10 cellular contexts compared by ENCODE assay signal in the genomic region with DNA sequence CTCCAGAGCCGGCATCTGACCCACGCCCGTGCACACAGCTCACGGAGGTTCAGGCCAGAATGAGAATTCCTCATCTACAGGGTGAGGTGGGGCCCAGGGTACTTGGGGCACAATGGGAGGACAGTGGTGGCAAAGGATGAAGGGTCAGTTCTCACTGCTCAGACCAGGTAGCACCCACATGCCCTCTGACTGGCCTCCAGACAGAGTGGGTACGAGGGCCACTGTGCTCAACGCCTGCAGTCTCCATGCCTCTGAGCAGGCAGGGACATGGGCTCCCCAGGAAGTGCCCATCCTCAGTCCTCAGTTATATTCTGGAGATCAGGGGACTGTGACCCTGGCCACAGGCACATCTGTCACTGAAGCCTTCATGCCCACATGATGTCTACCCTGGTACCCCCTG. TPM values are rescaled to one million over a fixed set of nuclear protein-coding genes. Genes with fewer than 3 reads are reported as not detected.
DNase-seq lines count a peak whose midpoint lies in the region; ATAC-seq, FAIRE-seq and TF ChIP-seq lines count a peak whose summit lies in the region.
"Had no signal": no experiment of that assay in that cellular context is flagged by ENCODE, and none has a peak within 500 bp of the region (broad histone marks: within the 10 kb centered on the region; RNA-seq: fewer than 3 reads in every experiment).

No MANE protein-coding gene starts in this region.

- 94% methylated on average over 6 of the region's 6 CpGs for WGBS in GM12878 (ENCODE audit: insufficient coverage, insufficient replicate concordance, low lambda C conversion rate, missing lambda C conversion rate)
- WGBS in psoas muscle, 3 donors, result 87 to 95% (median 91%) methylated on average over 6 of the region's 6 CpGs

- in situ Hi-C loops in GM12878 (cut with MboI), result no loop called here

- TF ChIP-seq POLR2A in GM12878 (IDR thresholded peaks at IDR 0.05; ENCODE audit: low read depth, low read length), result peak; percentile 60

- intact Hi-C loops in GM12878 (cut with micrococcal nuclease; ENCODE audit: unreplicated experiment) (no loop called here), psoas muscle (cut with DNase I) (no loop called here)

- CTCF ChIA-PET in GM12878 (lab: Yijun Ruan, JAX), result interaction anchor here (14.5 to 28.8 kb wide), 3 partner anchors 6 to 29 kb away, joined by 374 to 1208 read pairs (median 374); a partner anchor contains a TSS

- peak overlapping the region; percentile 93 to 100 (median 98) for H3K4me2 ChIP-seq in BLaER1 treated with 17β-estradiol and CSF1 and Interleukin-3, amounts not matched to agents 10 nM and 100 nM
- H3K4me2 ChIP-seq in KMS-11 (peak overlapping the region; percentile 98), GM12878 (ENCODE audit: control insufficient read depth, insufficient read depth) (peak overlapping the region; percentile 40; the same call in 1 of the 2 replicates), MM.1S (ENCODE audit: low read depth, low read length) (no peak overlapping the region)

- TF ChIP-seq EP300 in GM12878 (IDR thresholded peaks at IDR 0.05; ENCODE audit: borderline replicate concordance in 1 of 2, control insufficient read depth in 1 of 2, low read depth in 2 of 2, low read length in 2 of 2), result no peak

- RAD21 ChIA-PET in GM12878 (lab: Charles Lee; ENCODE audit: unreplicated experiment), result interaction anchor here (1.5 to 15.8 kb wide), 4 partner anchors 7 to 20 kb away, joined by 4 to 316 read pairs (median 138); a partner anchor contains a TSS

- peaks cover 21% of the 10 kb centered on the region for H3F3A ChIP-seq in MM.1S (ENCODE audit: insufficient read depth, low read length)

- H3K9ac ChIP-seq in BLaER1 treated with 17β-estradiol and CSF1 and Interleukin-3, amounts not matched to agents 10 nM and 100 nM, result peak overlapping the region; percentile 40 to 88 (median 76); a peak in 19 of 22 replicates
- H3K9ac ChIP-seq in KMS-11, result 0 out of 2 replicates have a peak overlapping the region, but pooled peaks have one; percentile 55
- no peak overlapping the region for H3K9ac ChIP-seq in GM12878 (ENCODE audit: control insufficient read depth, insufficient read depth, low read length)
- no peak overlapping the region for H3K9ac ChIP-seq in MM.1S (ENCODE audit: low read length)

- H3K79me2 ChIP-seq in KMS-11 (ENCODE audit: insufficient read depth, low read depth), result peaks cover 31% of the 10 kb centered on the region
- peaks cover 58% of the 10 kb centered on the region for H3K79me2 ChIP-seq in GM12878 (ENCODE audit: control insufficient read depth, insufficient read depth, low read length)
- H3K79me2 ChIP-seq in MM.1S (ENCODE audit: low read length), result peaks cover 26% of the 10 kb centered on the region

- POLR2A ChIA-PET in GM12878 (lab: Charles Lee), result interaction anchor here (0.5 to 24.3 kb wide), 5 partner anchors 8 to 1085 kb away, joined by 3 to 620 read pairs (median 30); a partner anchor contains a TSS

- H3K9me2 ChIP-seq in MM.1S (replicated peaks; ENCODE audit: insufficient read depth, low read length), result no peaks in the 10 kb centered on the region

- ATAC-seq in GM12878, result no peak
- no peak for ATAC-seq in psoas muscle

- peaks cover 5 to 55% (median 22%) of the 10 kb centered on the region in 11 experiments; a peak in 16 of 22 replicates for H4K20me1 ChIP-seq in BLaER1 treated with 17β-estradiol and CSF1 and Interleukin-3, amounts not matched to agents 10 nM and 100 nM
- H4K20me1 ChIP-seq in KMS-11 (ENCODE audit: insufficient read depth) (no peaks in the 10 kb centered on the region), GM12878 (ENCODE audit: control insufficient read depth, insufficient read depth) (no peaks in the 10 kb centered on the region), MM.1S (ENCODE audit: insufficient read depth, low read length) (no peaks in the 10 kb centered on the region)

- H3K36me3 ChIP-seq in BLaER1 treated with 17β-estradiol and CSF1 and Interleukin-3, amounts not matched to agents 10 nM and 100 nM, result peaks cover 24 to 61% (median 45%) of the 10 kb centered on the region in 11 experiments
- H3K36me3 ChIP-seq in KMS-11 (ENCODE audit: insufficient read depth), result no peaks in the 10 kb centered on the region
- peaks cover 24 to 56% of the 10 kb centered on the region in 2 experiments for H3K36me3 ChIP-seq in GM12878 (ENCODE audit: control insufficient read depth in 2 of 2, insufficient read depth in 2 of 2, low read length in 1 of 2)
- H3K36me3 ChIP-seq in psoas muscle (ENCODE audit: insufficient read depth in 1 of 2, low read depth in 1 of 2), result peaks cover 5 to 32% of the 10 kb centered on the region in 2 donors
- 0 out of 2 replicates have a peak, but pooled peaks cover 5% of the 10 kb centered on the region for H3K36me3 ChIP-seq in MM.1S (replicated peaks; ENCODE audit: insufficient read depth, low read length)

- H2AFZ ChIP-seq in KMS-11 (ENCODE audit: low read depth) (no peak overlapping the region), GM12878 (ENCODE audit: control insufficient read depth, low read depth, low read length) (no peak overlapping the region), MM.1S (ENCODE audit: low read length) (no peak overlapping the region)

- DNase-seq in GM12878 (ENCODE audit: low read depth, low spot score) (no peak), psoas muscle (no peak), NCI-H2196 (lab: John Stamatoyannopoulos, UW; ENCODE audit: unreplicated experiment) (no peak), MM.1S (no peak), NK-92 (lab: John Stamatoyannopoulos, UW; ENCODE audit: unreplicated experiment) (no peak), hypothalamus (lab: John Stamatoyannopoulos, UW) (no peak)
- DNase-seq: activated CD4-positive, alpha-beta T cell treated with anti-CD3 and anti-CD28 coated beads for 1 hour; DMS 273 treated with DMSO at 0.1 percent for 48 hours had no signal

- TF ChIP-seq CTCF in KMS-11 (conservative IDR thresholded peaks at IDR 0.05; ENCODE audit: low read depth, low read length) (no peak), GM12878 (IDR thresholded peaks at IDR 0.05 in 2 of 3, conservative IDR thresholded peaks at IDR 0.05 in 1 of 3; ENCODE audit: control insufficient read depth in 2 of 3, extremely low read depth in 1 of 3, insufficient read depth in 1 of 3, low read depth in 3 of 3, low read length in 3 of 3) (no peak), psoas muscle (IDR thresholded peaks at IDR 0.05) (no peak), MM.1S (IDR thresholded peaks at IDR 0.05; ENCODE audit: low read length) (no peak)

- BruUV-seq in GM12878 (replicated peaks; lab: Mats Ljungman, UMichigan), result no TSS peak

- FAIRE-seq in GM12878 (lab: Jason Lieb, UNC), result no peak

- H3K27me3 ChIP-seq in BLaER1 treated with 17β-estradiol and CSF1 and Interleukin-3, amounts not matched to agents 10 nM and 100 nM, result no peaks in the 10 kb centered on the region
- H3K27me3 ChIP-seq in KMS-11 (ENCODE audit: insufficient read depth, low read depth), result no peaks in the 10 kb centered on the region
- no peaks in the 10 kb centered on the region for H3K27me3 ChIP-seq in GM12878 (replicated peaks in 1 of 2; ENCODE audit: control insufficient read depth in 2 of 2, insufficient read depth in 2 of 2, low read length in 1 of 2)
- H3K27me3 ChIP-seq in psoas muscle (ENCODE audit: insufficient read depth in 3 of 3, low read length in 2 of 3), result no peaks in the 10 kb centered on the region
- no peaks in the 10 kb centered on the region for H3K27me3 ChIP-seq in MM.1S (replicated peaks; ENCODE audit: insufficient read depth, low read length)

- H3K4me1 ChIP-seq in BLaER1 treated with 17β-estradiol and CSF1 and Interleukin-3, amounts not matched to agents 10 nM and 100 nM, result peaks cover 100% of the 10 kb centered on the region in 10 experiments
- H3K4me1 ChIP-seq in KMS-11 (ENCODE audit: low read depth, poor library complexity, severe bottlenecking), result peaks cover 94% of the 10 kb centered on the region
- peaks cover 92% of the 10 kb centered on the region for H3K4me1 ChIP-seq in GM12878 (ENCODE audit: control insufficient read depth, insufficient read depth, low read length)
- peaks cover 92% of the 10 kb centered on the region for H3K4me1 ChIP-seq in psoas muscle
- peaks cover 40% of the 10 kb centered on the region for H3K4me1 ChIP-seq in MM.1S (ENCODE audit: low read length)

- peak overlapping the region in 10 of 11 experiments; percentile 39 to 98 (median 94); a peak in 19 of 22 replicates for H3K27ac ChIP-seq in BLaER1 treated with 17β-estradiol and CSF1 and Interleukin-3, amounts not matched to agents 10 nM and 100 nM
- H3K27ac ChIP-seq in KMS-11 (peak overlapping the region; percentile 90), GM12878 (ENCODE audit: control insufficient read depth, insufficient read depth) (peak overlapping the region; percentile 32; the same call in 1 of the 2 replicates), psoas muscle (peak overlapping the region; percentile 98), MM.1S (ENCODE audit: low read length) (no peak overlapping the region)

- SMC1A ChIA-PET in GM12878 (lab: Charles Lee; ENCODE audit: uncharacterized antibody, unreplicated experiment), result interaction anchor here (11.6 to 15.0 kb wide), 3 partner anchors 6 to 20 kb away, joined by 226 to 306 read pairs (median 306); a partner anchor contains a TSS

- TF ChIP-seq RAD21 in GM12878 (IDR thresholded peaks at IDR 0.05; ENCODE audit: insufficient read depth, low read depth, low read length), result no peak

- peak overlapping the region in 2 of 10 experiments; percentile 8 to 30; a peak in 3 of 20 replicates for H3K4me3 ChIP-seq in BLaER1 treated with 17β-estradiol and CSF1 and Interleukin-3, amounts not matched to agents 10 nM and 100 nM
- H3K4me3 ChIP-seq in KMS-11 (IDR thresholded peaks at IDR 0.05; ENCODE audit: insufficient read depth, low read depth, low read length) (no peak overlapping the region), GM12878 (no peak overlapping the region), psoas muscle (no peak overlapping the region), MM.1S (ENCODE audit: low read length) (no peak overlapping the region)

- H3K9me3 ChIP-seq in BLaER1 treated with 17β-estradiol and CSF1 and Interleukin-3, amounts not matched to agents 10 nM and 100 nM (replicated peaks in 1 of 11), result no peaks in the 10 kb centered on the region
- H3K9me3 ChIP-seq in GM12878 (replicated peaks; ENCODE audit: control insufficient read depth, insufficient read depth, low read length), result no peaks in the 10 kb centered on the region
- no peaks in the 10 kb centered on the region for H3K9me3 ChIP-seq in psoas muscle
- no peaks in the 10 kb centered on the region for H3K9me3 ChIP-seq in MM.1S (replicated peaks; ENCODE audit: insufficient read depth, low read length)

RNA-seq across cellular contexts. Expression of a gene that starts 13.0 kb away (rescaled TPM):
- 0.73 and 1.6 TPM in 2 replicates for total RNA-seq in GM12878 (2013; cell fraction: nucleolus; rRNA removed)
- total RNA-seq in GM12878 (2014; rRNA removed) (0.11 and 1.3 TPM in 2 replicates), GM12878 (2014; rRNA removed; fragmentation: Illumina TruSeq; extraction: Trizol) (0.09 TPM in 2 replicates), GM12878 (2021) (0.36 and 0.45 TPM in 2 replicates), psoas muscle (1 to 10 TPM in 1 of 4 donors, under 1 TPM in 2, not detected in 1; 0.05 to 2.2 (median 0.08) TPM)
- 0.10 TPM for polyA plus RNA-seq in GM12878 (2011; ENCODE audit: low read depth)
- polyA plus RNA-seq in GM12878 (2011; rRNA removed) (0.04 and 0.12 TPM in 2 replicates), GM12878 (2014; fragmentation: Illumina TruSeq; extraction: Trizol) (0.03 and 0.46 TPM in 2 replicates), GM12878 (2014; fragmentation: Nextera tagmentation; extraction: Ambion mirVana) (under 1 TPM in 1 of 2 experiments, not detected in 1; 0.02 TPM), GM12878 (2014; rRNA removed) (0.44 and 0.53 TPM in 2 replicates), GM12878 (2016; fragmentation: Nextera tagmentation; extraction: Ambion mirVana) (under 1 TPM; 0.04 TPM), psoas muscle (under 1 TPM; 0.04 to 0.06 (median 0.05) TPM)
- 0.10 and 0.13 TPM in 2 replicates for polyA plus RNA-seq in GM12878 (2011; cell fraction: cytosol; rRNA removed)
- 0.48 and 0.92 TPM in 2 replicates for polyA plus RNA-seq in GM12878 (2011; cell fraction: nucleus; rRNA removed)
- 0.22 and 0.45 TPM in 2 replicates for polyA plus RNA-seq in GM12878 (2012)
- 0.05 TPM in 1 of 2 replicates, not detected in the other for polyA minus RNA-seq in GM12878 (2011; rRNA and poly(A)+ RNA removed)
- polyA minus RNA-seq in GM12878 (2011; cell fraction: cytosol; rRNA and poly(A)+ RNA removed), result 0.13 TPM in 1 of 2 replicates, not detected in the other
- polyA minus RNA-seq in GM12878 (2011; cell fraction: nucleus; rRNA and poly(A)+ RNA removed), result 0.19 and 0.24 TPM in 2 replicates

RNA-seq across cellular contexts. Expression of a gene that starts 20.9 kb away (rescaled TPM):
- 122 and 128 TPM in 2 replicates for total RNA-seq in GM12878 (2013; cell fraction: nucleolus; rRNA removed)
- total RNA-seq in GM12878 (2014; rRNA removed), result 50.9 and 64.6 TPM in 2 replicates
- 24.3 and 24.5 TPM in 2 replicates for total RNA-seq in GM12878 (2014; rRNA removed; fragmentation: Illumina TruSeq; extraction: Trizol)
- 165 and 166 TPM in 2 replicates for total RNA-seq in GM12878 (2021)
- polyA plus RNA-seq in GM12878 (2011; ENCODE audit: low read depth), result 43.3 TPM
- polyA plus RNA-seq in GM12878 (2011; rRNA removed), result 21.0 and 50.4 TPM in 2 replicates
- polyA plus RNA-seq in GM12878 (2011; cell fraction: cytosol; rRNA removed), result 79.0 and 83.3 TPM in 2 replicates
- polyA plus RNA-seq in GM12878 (2011; cell fraction: nucleus; rRNA removed), result 107 and 190 TPM in 2 replicates
- 112 and 125 TPM in 2 replicates for polyA plus RNA-seq in GM12878 (2012)
- 18.9 and 71.4 TPM in 2 replicates for polyA plus RNA-seq in GM12878 (2014; fragmentation: Illumina TruSeq; extraction: Trizol)
- polyA plus RNA-seq in GM12878 (2014; fragmentation: Nextera tagmentation; extraction: Ambion mirVana), result 1 to 10 TPM; 1.0 to 2.2 TPM
- 68.5 and 102 TPM in 2 replicates for polyA plus RNA-seq in GM12878 (2014; rRNA removed)
- 10 to 100 TPM; 88.1 to 97.5 TPM for polyA plus RNA-seq in GM12878 (2016; fragmentation: Nextera tagmentation; extraction: Ambion mirVana)
- 75.9 and 95.9 TPM in 2 replicates for polyA minus RNA-seq in GM12878 (2011; rRNA and poly(A)+ RNA removed)
- polyA minus RNA-seq in GM12878 (2011; cell fraction: cytosol; rRNA and poly(A)+ RNA removed), result 32.5 and 39.8 TPM in 2 replicates
- polyA minus RNA-seq in GM12878 (2011; cell fraction: nucleus; rRNA and poly(A)+ RNA removed), result 37.4 and 72.2 TPM in 2 replicates
- total RNA-seq in psoas muscle, result 10 to 100 TPM; 34.7 to 71.0 (median 61.1) TPM
- polyA plus RNA-seq in psoas muscle, result 100 to 1,000 TPM in 1 of 3 donors, 10 to 100 TPM in 2; 23.5 to 174 (median 30.9) TPM

RNA-seq across cellular contexts. Expression of a gene that starts 47.1 kb away (rescaled TPM):
- total RNA-seq in GM12878 (2013; cell fraction: nucleolus; rRNA removed), result 19.7 and 20.0 TPM in 2 replicates
- total RNA-seq in GM12878 (2014; rRNA removed) (14.4 and 19.0 TPM in 2 replicates), GM12878 (2014; rRNA removed; fragmentation: Illumina TruSeq; extraction: Trizol) (6.3 and 6.5 TPM in 2 replicates), GM12878 (2021) (31.1 and 32.6 TPM in 2 replicates), psoas muscle (10 to 100 TPM in 2 of 4 donors, 1 to 10 TPM in 2; 7.2 to 13.5 (median 10.3) TPM)
- polyA plus RNA-seq in GM12878 (2011; ENCODE audit: low read depth), result 34.2 TPM
- polyA plus RNA-seq in GM12878 (2011; rRNA removed) (6.0 and 19.0 TPM in 2 replicates), GM12878 (2014; fragmentation: Illumina TruSeq; extraction: Trizol) (13.0 and 22.4 TPM in 2 replicates), GM12878 (2014; fragmentation: Nextera tagmentation; extraction: Ambion mirVana) (1 to 10 TPM; 2.5 to 4.1 TPM), GM12878 (2014; rRNA removed) (26.8 and 37.5 TPM in 2 replicates), GM12878 (2016; fragmentation: Nextera tagmentation; extraction: Ambion mirVana) (10 to 100 TPM; 38.9 to 39.7 TPM), psoas muscle (10 to 100 TPM in 2 of 3 donors, 1 to 10 TPM in 1; 8.7 to 21.2 (median 12.9) TPM)
- polyA plus RNA-seq in GM12878 (2011; cell fraction: cytosol; rRNA removed), result 21.8 and 25.3 TPM in 2 replicates
- 82.8 and 85.9 TPM in 2 replicates for polyA plus RNA-seq in GM12878 (2011; cell fraction: nucleus; rRNA removed)
- polyA plus RNA-seq in GM12878 (2012), result 23.4 and 25.0 TPM in 2 replicates
- polyA minus RNA-seq in GM12878 (2011; rRNA and poly(A)+ RNA removed), result 11.0 and 14.9 TPM in 2 replicates
- polyA minus RNA-seq in GM12878 (2011; cell fraction: cytosol; rRNA and poly(A)+ RNA removed), result 11.9 and 14.7 TPM in 2 replicates
- polyA minus RNA-seq in GM12878 (2011; cell fraction: nucleus; rRNA and poly(A)+ RNA removed), result 11.5 and 17.5 TPM in 2 replicates

RNA-seq across cellular contexts. Expression of a gene that starts 54.5 kb away (rescaled TPM):
- 51.0 and 55.9 TPM in 2 replicates for total RNA-seq in GM12878 (2013; cell fraction: nucleolus; rRNA removed)
- total RNA-seq in GM12878 (2014; rRNA removed), result 66.7 and 74.7 TPM in 2 replicates
- total RNA-seq in GM12878 (2014; rRNA removed; fragmentation: Illumina TruSeq; extraction: Trizol), result 36.9 and 41.0 TPM in 2 replicates
- total RNA-seq in GM12878 (2021), result 78.1 and 79.2 TPM in 2 replicates
- 11.2 TPM for polyA plus RNA-seq in GM12878 (2011; ENCODE audit: low read depth)
- polyA plus RNA-seq in GM12878 (2011; rRNA removed), result 27.3 and 49.9 TPM in 2 replicates
- polyA plus RNA-seq in GM12878 (2011; cell fraction: cytosol; rRNA removed), result 73.2 and 91.2 TPM in 2 replicates
- polyA plus RNA-seq in GM12878 (2011; cell fraction: nucleus; rRNA removed), result 284 and 290 TPM in 2 replicates
- 33.8 and 37.8 TPM in 2 replicates for polyA plus RNA-seq in GM12878 (2012)
- 16.1 and 42.8 TPM in 2 replicates for polyA plus RNA-seq in GM12878 (2014; fragmentation: Illumina TruSeq; extraction: Trizol)
- polyA plus RNA-seq in GM12878 (2014; fragmentation: Nextera tagmentation; extraction: Ambion mirVana), result 1 to 10 TPM in 1 of 2 experiments, under 1 TPM in 1; 0.98 to 4.4 TPM
- 69.0 and 71.8 TPM in 2 replicates for polyA plus RNA-seq in GM12878 (2014; rRNA removed)
- 10 to 100 TPM; 47.8 to 52.9 TPM for polyA plus RNA-seq in GM12878 (2016; fragmentation: Nextera tagmentation; extraction: Ambion mirVana)
- 58.6 and 101 TPM in 2 replicates for polyA minus RNA-seq in GM12878 (2011; rRNA and poly(A)+ RNA removed)
- 25.9 and 26.6 TPM in 2 replicates for polyA minus RNA-seq in GM12878 (2011; cell fraction: cytosol; rRNA and poly(A)+ RNA removed)
- 50.8 and 62.9 TPM in 2 replicates for polyA minus RNA-seq in GM12878 (2011; cell fraction: nucleus; rRNA and poly(A)+ RNA removed)
- total RNA-seq in psoas muscle, result 1 to 10 TPM; 3.0 to 6.7 (median 4.0) TPM
- polyA plus RNA-seq in psoas muscle, result 1 to 10 TPM; 4.5 to 6.1 (median 5.6) TPM

RNA-seq across cellular contexts. Expression of a gene that starts 59.5 kb away (rescaled TPM):
- total RNA-seq in GM12878 (2013; cell fraction: nucleolus; rRNA removed), result 33.5 and 35.5 TPM in 2 replicates
- total RNA-seq in GM12878 (2014; rRNA removed) (7.4 and 10.2 TPM in 2 replicates), GM12878 (2014; rRNA removed; fragmentation: Illumina TruSeq; extraction: Trizol) (2.0 and 2.2 TPM in 2 replicates), GM12878 (2021) (16.5 and 19.0 TPM in 2 replicates), psoas muscle (10 to 100 TPM; 19.5 to 21.6 (median 20.6) TPM)
- polyA plus RNA-seq in GM12878 (2011; ENCODE audit: low read depth), result 3.9 TPM
- polyA plus RNA-seq in GM12878 (2011; rRNA removed) (0.65 and 2.3 TPM in 2 replicates), GM12878 (2014; fragmentation: Illumina TruSeq; extraction: Trizol) (0.52 and 2.4 TPM in 2 replicates), GM12878 (2014; fragmentation: Nextera tagmentation; extraction: Ambion mirVana) (under 1 TPM; 0.08 to 0.51 TPM), GM12878 (2014; rRNA removed) (7.2 and 13.2 TPM in 2 replicates), GM12878 (2016; fragmentation: Nextera tagmentation; extraction: Ambion mirVana) (1 to 10 TPM; 6.8 to 8.3 TPM), psoas muscle (10 to 100 TPM; 11.0 to 17.9 (median 15.4) TPM)
- 3.6 and 4.5 TPM in 2 replicates for polyA plus RNA-seq in GM12878 (2011; cell fraction: cytosol; rRNA removed)
- polyA plus RNA-seq in GM12878 (2011; cell fraction: nucleus; rRNA removed), result 27.0 and 30.1 TPM in 2 replicates
- polyA plus RNA-seq in GM12878 (2012), result 12.6 and 13.8 TPM in 2 replicates
- 5.6 and 6.2 TPM in 2 replicates for polyA minus RNA-seq in GM12878 (2011; rRNA and poly(A)+ RNA removed)
- polyA minus RNA-seq in GM12878 (2011; cell fraction: cytosol; rRNA and poly(A)+ RNA removed), result 6.5 and 6.8 TPM in 2 replicates
- 20.1 and 25.6 TPM in 2 replicates for polyA minus RNA-seq in GM12878 (2011; cell fraction: nucleus; rRNA and poly(A)+ RNA removed)

Comparison
In these comparisons a context has a peak if more than half of its experiments do, and no peak if none do; other contexts are left out.
1. H3K9ac ChIP-seq: peak in BLaER1 treated with 17β-estradiol and CSF1 and Interleukin-3, amounts not matched to agents 10 nM and 100 nM (11 of 11) and KMS-11 (single experiment); none in GM12878 (single experiment) and MM.1S (single experiment).